ENCODE assay signal across 1 cellular context in the genomic region with DNA sequence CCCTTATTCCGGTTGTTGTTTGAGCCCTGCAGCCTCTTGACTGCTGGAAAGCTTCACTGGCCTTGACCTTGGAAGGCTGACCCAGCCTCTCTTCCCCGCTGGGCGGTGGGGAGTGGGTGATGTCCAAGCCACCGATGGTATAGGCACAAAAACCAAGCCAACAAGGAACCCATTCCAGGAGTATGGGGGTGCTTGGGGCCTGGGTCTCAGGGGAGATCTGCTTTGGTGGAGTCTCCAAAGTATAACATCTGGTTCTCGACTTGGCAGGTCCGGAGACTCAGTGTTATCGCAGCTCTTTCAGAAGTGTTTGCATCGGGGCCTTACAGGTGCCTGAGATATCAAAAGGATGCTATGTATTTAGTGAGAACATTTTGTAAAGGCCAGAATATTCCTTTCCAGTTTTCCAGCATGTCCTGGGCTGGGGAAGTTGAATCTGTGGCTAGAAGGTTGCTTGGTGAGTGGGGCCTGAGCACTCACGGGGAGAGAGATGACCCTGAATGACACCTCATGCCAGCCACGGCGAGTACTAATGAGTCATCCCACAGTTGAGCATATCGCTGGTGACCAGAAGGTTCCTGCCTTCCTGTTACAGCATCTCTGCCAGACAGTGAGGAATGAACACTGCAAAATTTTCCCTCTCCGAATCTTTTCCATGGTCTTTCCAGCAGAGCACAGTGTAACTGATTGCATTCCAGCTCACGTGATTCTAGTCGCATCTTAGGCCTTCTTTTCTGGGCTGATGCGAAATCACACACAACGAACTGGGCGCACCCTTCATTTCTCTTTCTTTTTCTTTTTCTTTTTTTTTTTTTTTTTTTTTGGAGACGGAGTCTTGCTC.
A peak's percentile ranks its signal among the peaks of the same experiment; 100 is the strongest.
TF ChIP-seq lines count a peak whose summit lies in the region.

No MANE protein-coding gene starts in this region.

TF ChIP-seq in K562, 482 proteins besides CTCF, POLR2A, EP300 and RAD21 (continued from another document and continues in another):
- TF ChIP-seq, protein P1, sequence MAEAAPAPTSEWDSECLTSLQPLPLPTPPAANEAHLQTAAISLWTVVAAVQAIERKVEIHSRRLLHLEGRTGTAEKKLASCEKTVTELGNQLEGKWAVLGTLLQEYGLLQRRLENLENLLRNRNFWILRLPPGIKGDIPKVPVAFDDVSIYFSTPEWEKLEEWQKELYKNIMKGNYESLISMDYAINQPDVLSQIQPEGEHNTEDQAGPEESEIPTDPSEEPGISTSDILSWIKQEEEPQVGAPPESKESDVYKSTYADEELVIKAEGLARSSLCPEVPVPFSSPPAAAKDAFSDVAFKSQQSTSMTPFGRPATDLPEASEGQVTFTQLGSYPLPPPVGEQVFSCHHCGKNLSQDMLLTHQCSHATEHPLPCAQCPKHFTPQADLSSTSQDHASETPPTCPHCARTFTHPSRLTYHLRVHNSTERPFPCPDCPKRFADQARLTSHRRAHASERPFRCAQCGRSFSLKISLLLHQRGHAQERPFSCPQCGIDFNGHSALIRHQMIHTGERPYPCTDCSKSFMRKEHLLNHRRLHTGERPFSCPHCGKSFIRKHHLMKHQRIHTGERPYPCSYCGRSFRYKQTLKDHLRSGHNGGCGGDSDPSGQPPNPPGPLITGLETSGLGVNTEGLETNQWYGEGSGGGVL (CRISPR knock-in tag; IDR thresholded peaks at IDR 0.05) = no peak
- TF ChIP-seq, protein P2, sequence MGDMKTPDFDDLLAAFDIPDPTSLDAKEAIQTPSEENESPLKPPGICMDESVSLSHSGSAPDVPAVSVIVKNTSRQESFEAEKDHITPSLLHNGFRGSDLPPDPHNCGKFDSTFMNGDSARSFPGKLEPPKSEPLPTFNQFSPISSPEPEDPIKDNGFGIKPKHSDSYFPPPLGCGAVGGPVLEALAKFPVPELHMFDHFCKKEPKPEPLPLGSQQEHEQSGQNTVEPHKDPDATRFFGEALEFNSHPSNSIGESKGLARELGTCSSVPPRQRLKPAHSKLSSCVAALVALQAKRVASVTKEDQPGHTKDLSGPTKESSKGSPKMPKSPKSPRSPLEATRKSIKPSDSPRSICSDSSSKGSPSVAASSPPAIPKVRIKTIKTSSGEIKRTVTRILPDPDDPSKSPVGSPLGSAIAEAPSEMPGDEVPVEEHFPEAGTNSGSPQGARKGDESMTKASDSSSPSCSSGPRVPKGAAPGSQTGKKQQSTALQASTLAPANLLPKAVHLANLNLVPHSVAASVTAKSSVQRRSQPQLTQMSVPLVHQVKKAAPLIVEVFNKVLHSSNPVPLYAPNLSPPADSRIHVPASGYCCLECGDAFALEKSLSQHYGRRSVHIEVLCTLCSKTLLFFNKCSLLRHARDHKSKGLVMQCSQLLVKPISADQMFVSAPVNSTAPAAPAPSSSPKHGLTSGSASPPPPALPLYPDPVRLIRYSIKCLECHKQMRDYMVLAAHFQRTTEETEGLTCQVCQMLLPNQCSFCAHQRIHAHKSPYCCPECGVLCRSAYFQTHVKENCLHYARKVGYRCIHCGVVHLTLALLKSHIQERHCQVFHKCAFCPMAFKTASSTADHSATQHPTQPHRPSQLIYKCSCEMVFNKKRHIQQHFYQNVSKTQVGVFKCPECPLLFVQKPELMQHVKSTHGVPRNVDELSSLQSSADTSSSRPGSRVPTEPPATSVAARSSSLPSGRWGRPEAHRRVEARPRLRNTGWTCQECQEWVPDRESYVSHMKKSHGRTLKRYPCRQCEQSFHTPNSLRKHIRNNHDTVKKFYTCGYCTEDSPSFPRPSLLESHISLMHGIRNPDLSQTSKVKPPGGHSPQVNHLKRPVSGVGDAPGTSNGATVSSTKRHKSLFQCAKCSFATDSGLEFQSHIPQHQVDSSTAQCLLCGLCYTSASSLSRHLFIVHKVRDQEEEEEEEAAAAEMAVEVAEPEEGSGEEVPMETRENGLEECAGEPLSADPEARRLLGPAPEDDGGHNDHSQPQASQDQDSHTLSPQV (IDR thresholded peaks at IDR 0.05) = peak; percentile 96
- TF ChIP-seq RNF2 (IDR thresholded peaks at IDR 0.05) (peak; percentile 99), L3MBTL2 (IDR thresholded peaks at IDR 0.05) (peak; percentile 90), MECOM (CRISPR knock-in tag; IDR thresholded peaks at IDR 0.05) (0 out of 2 replicates have a peak, but pooled peaks have one; percentile 12), MED1 (CRISPR knock-in tag; IDR thresholded peaks at IDR 0.05; ENCODE audit: borderline replicate concordance) (no peak), NR2C2 (CRISPR knock-in tag; IDR thresholded peaks at IDR 0.05) (no peak), NR2C2 (tag; IDR thresholded peaks at IDR 0.05) (peak; percentile 89), THRA (IDR thresholded peaks at IDR 0.05) (peak; percentile 99), ASH1L (IDR thresholded peaks at IDR 0.05; ENCODE audit: borderline replicate concordance, low read depth, partially characterized antibody) (no peak), ELF4 (CRISPR knock-in tag; IDR thresholded peaks at IDR 0.05) (no peak), ZNF695 (CRISPR knock-in tag; IDR thresholded peaks at IDR 0.05) (no peak), STAT5A (IDR thresholded peaks at IDR 0.05; ENCODE audit: borderline replicate concordance, low read length) (peak; percentile 92), XRCC3 (IDR thresholded peaks at IDR 0.05) (no peak), ZNF561 (CRISPR knock-in tag; conservative IDR thresholded peaks at IDR 0.05) (0 out of 2 replicates have a peak, but pooled peaks have one; percentile 21), CBX2 (IDR thresholded peaks at IDR 0.05; ENCODE audit: insufficient read depth, low read length, poor library complexity, severe bottlenecking) (no peak), CTBP1 (IDR thresholded peaks at IDR 0.05; ENCODE audit: borderline replicate concordance) (peak; percentile 98), FUS (optimal IDR thresholded peaks at IDR 0.05; ENCODE audit: low read depth, low read length) (no peak), ZNF707 (CRISPR knock-in tag; conservative IDR thresholded peaks at IDR 0.05) (no peak), KLF10 (CRISPR knock-in tag; IDR thresholded peaks at IDR 0.05) (no peak), ZFP30 (CRISPR knock-in tag; IDR thresholded peaks at IDR 0.05; ENCODE audit: borderline replicate concordance) (no peak), FOXJ2 (tag; IDR thresholded peaks at IDR 0.05) (peak; percentile 59; the same call in 1 of the 2 replicates), NFIC (IDR thresholded peaks at IDR 0.05) (peak; percentile 87), SMARCB1 (IDR thresholded peaks at IDR 0.05; ENCODE audit: insufficient read length, low read depth) (peak; percentile 98), IRF2 (CRISPR knock-in tag; IDR thresholded peaks at IDR 0.05) (no peak), NR2F6 (CRISPR knock-in tag; IDR thresholded peaks at IDR 0.05) (no peak), ZNF77 (CRISPR knock-in tag; IDR thresholded peaks at IDR 0.05) (no peak), BHLHE40 (IDR thresholded peaks at IDR 0.05; ENCODE audit: low read length) (peak; percentile 98), BCOR (IDR thresholded peaks at IDR 0.05) (peak; percentile 83), ZFPM2 (CRISPR knock-in tag; IDR thresholded peaks at IDR 0.05) (no peak), ZBTB43 (CRISPR knock-in tag; IDR thresholded peaks at IDR 0.05) (0 out of 2 replicates have a peak, but pooled peaks have one; percentile 38), ZNF143 (CRISPR knock-in tag; IDR thresholded peaks at IDR 0.05) (no peak), TSC22D4 (tag; IDR thresholded peaks at IDR 0.05) (no peak), ZNF785 (CRISPR knock-in tag; IDR thresholded peaks at IDR 0.05) (no peak), CHAMP1 (IDR thresholded peaks at IDR 0.05) (peak; percentile 90), POLR2G (IDR thresholded peaks at IDR 0.05; ENCODE audit: low read depth, low read length) (peak; percentile 26; the same call in 1 of the 2 replicates), XRCC4 (IDR thresholded peaks at IDR 0.05; ENCODE audit: extremely low read depth, insufficient read depth, insufficient read length) (no peak), ZNF511 (CRISPR knock-in tag; IDR thresholded peaks at IDR 0.05) (no peak), ZNF354B (CRISPR knock-in tag; IDR thresholded peaks at IDR 0.05) (no peak), NFIX (CRISPR knock-in tag; IDR thresholded peaks at IDR 0.05; ENCODE audit: low read depth) (no peak), ARNT (IDR thresholded peaks at IDR 0.05) (peak; percentile 95 to 98), CCAR2 (IDR thresholded peaks at IDR 0.05; ENCODE audit: low read depth, low read length) (no peak), NELFE (IDR thresholded peaks at IDR 0.05; ENCODE audit: insufficient read depth, insufficient read length) (no peak), IFI16 (CRISPR knock-in tag; IDR thresholded peaks at IDR 0.05) (no peak)
- TF ChIP-seq, protein P3, sequence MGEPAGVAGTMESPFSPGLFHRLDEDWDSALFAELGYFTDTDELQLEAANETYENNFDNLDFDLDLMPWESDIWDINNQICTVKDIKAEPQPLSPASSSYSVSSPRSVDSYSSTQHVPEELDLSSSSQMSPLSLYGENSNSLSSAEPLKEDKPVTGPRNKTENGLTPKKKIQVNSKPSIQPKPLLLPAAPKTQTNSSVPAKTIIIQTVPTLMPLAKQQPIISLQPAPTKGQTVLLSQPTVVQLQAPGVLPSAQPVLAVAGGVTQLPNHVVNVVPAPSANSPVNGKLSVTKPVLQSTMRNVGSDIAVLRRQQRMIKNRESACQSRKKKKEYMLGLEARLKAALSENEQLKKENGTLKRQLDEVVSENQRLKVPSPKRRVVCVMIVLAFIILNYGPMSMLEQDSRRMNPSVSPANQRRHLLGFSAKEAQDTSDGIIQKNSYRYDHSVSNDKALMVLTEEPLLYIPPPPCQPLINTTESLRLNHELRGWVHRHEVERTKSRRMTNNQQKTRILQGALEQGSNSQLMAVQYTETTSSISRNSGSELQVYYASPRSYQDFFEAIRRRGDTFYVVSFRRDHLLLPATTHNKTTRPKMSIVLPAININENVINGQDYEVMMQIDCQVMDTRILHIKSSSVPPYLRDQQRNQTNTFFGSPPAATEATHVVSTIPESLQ (CRISPR knock-in tag; IDR thresholded peaks at IDR 0.05) = peak; percentile 60; the same call in 1 of the 2 replicates
- TF ChIP-seq, protein P4, sequence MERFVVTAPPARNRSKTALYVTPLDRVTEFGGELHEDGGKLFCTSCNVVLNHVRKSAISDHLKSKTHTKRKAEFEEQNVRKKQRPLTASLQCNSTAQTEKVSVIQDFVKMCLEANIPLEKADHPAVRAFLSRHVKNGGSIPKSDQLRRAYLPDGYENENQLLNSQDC (CRISPR knock-in tag; IDR thresholded peaks at IDR 0.05) = no peak
- TF ChIP-seq, protein P5, sequence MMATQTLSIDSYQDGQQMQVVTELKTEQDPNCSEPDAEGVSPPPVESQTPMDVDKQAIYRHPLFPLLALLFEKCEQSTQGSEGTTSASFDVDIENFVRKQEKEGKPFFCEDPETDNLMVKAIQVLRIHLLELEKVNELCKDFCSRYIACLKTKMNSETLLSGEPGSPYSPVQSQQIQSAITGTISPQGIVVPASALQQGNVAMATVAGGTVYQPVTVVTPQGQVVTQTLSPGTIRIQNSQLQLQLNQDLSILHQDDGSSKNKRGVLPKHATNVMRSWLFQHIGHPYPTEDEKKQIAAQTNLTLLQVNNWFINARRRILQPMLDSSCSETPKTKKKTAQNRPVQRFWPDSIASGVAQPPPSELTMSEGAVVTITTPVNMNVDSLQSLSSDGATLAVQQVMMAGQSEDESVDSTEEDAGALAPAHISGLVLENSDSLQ (IDR thresholded peaks at IDR 0.05) = peak; percentile 94
- TF ChIP-seq, protein P6, sequence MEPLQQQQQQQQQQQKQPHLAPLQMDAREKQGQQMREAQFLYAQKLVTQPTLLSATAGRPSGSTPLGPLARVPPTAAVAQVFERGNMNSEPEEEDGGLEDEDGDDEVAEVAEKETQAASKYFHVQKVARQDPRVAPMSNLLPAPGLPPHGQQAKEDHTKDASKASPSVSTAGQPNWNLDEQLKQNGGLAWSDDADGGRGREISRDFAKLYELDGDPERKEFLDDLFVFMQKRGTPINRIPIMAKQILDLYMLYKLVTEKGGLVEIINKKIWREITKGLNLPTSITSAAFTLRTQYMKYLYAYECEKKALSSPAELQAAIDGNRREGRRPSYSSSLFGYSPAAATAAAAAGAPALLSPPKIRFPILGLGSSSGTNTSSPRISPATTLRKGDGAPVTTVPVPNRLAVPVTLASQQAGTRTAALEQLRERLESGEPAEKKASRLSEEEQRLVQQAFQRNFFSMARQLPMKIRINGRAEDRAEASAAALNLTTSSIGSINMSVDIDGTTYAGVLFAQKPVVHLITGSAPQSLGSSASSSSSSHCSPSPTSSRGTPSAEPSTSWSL (CRISPR knock-in tag; IDR thresholded peaks at IDR 0.05; ENCODE audit: borderline replicate concordance) = no peak
